ENCODE assay signal across 16 cellular contexts in the genomic region with DNA sequence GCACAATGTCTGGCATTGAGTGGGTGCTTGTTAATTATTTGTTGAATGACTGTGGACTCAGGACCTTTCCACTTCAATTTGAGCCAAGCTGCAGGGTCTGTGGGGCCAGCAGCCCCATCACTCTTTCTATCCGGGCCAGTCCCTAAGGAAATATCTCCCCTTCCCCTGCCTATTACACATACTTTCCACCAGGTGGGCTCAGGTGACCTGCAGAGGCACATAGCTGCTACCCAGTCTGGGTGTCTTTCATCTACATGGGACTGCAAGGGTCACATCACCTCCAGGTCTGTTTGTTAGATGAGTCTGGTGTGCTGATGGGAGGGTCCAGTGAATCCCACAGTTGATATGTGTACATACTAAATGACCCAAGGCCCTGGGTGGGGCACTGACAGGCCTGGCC. TPM values are rescaled to one million over a fixed set of nuclear protein-coding genes. Genes with fewer than 3 reads are reported as not detected.
A peak's percentile ranks its signal among the peaks of the same experiment; 100 is the strongest.
DNase-seq lines count a peak whose midpoint lies in the region; ATAC-seq and TF ChIP-seq lines count a peak whose summit lies in the region.
"Had no signal": no experiment of that assay in that cellular context is flagged by ENCODE, and none has a peak within 500 bp of the region (broad histone marks: within the 10 kb centered on the region; RNA-seq: fewer than 3 reads in every experiment).

No MANE protein-coding gene starts in this region.

- no peak overlapping the region for H3K4me3 ChIP-seq in HCT116 (replicated peaks in 1 of 2; ENCODE audit: low read depth in 1 of 2, low read length in 2 of 2)
- no peak overlapping the region for H3K4me3 ChIP-seq in hepatocyte
- no peak overlapping the region for H3K4me3 ChIP-seq in thyroid gland (replicated peaks in 1 of 3)
- H3K4me3 ChIP-seq: body of pancreas, gastrocnemius medialis, SJSA1, thoracic aorta had no signal

- H4K20me1 ChIP-seq in HCT116 (ENCODE audit: insufficient read depth) (no peaks in the 10 kb centered on the region), hepatocyte (ENCODE audit: insufficient read depth, poor library complexity, severe bottlenecking) (no peaks in the 10 kb centered on the region)

- H2AFZ ChIP-seq in HCT116 (ENCODE audit: low read depth, low read length, poor library complexity, severe bottlenecking) (no peak overlapping the region), hepatocyte (no peak overlapping the region)

- DNase-seq in 8988T (peak; percentile 53), HCT116 (ENCODE audit: low read depth, low spot score) (no peak), hepatocyte (ENCODE audit: low spot score) (peak; percentile 28), thyroid gland (no peak), occipital lobe (lab: John Stamatoyannopoulos, UW) (no peak)
- DNase-seq: activated naive CD4-positive, alpha-beta T cell; body of pancreas; DMS153; gastrocnemius medialis; NCI-H1436 treated with DMSO at 0.1 percent for 48 hours; NCI-H82 had no signal

- no peaks in the 10 kb centered on the region for H3K4me1 ChIP-seq in HCT116 (ENCODE audit: control insufficient read depth in 1 of 2, insufficient read depth in 2 of 2, low read length in 2 of 2)
- no peaks in the 10 kb centered on the region for H3K4me1 ChIP-seq in hepatocyte (ENCODE audit: insufficient read depth)
- peaks cover 0 to 12% of the 10 kb centered on the region in 2 donors for H3K4me1 ChIP-seq in thyroid gland
- H3K4me1 ChIP-seq: body of pancreas, SJSA1 had no signal

- POLR2A ChIA-PET in HCT116 (lab: Charles Lee) = no interaction called here

- no peaks in the 10 kb centered on the region for H3K9me2 ChIP-seq in HCT116 (ENCODE audit: insufficient read depth)
- H3K9me2 ChIP-seq in hepatocyte (replicated peaks; ENCODE audit: insufficient read depth) = no peaks in the 10 kb centered on the region

- ATAC-seq in HCT116 (peak; percentile 71), HG03521 (IDR thresholded peaks at IDR 0.05; ENCODE audit: unreplicated experiment) (no peak), GM18870 (IDR thresholded peaks at IDR 0.05; ENCODE audit: unreplicated experiment) (no peak)
- ATAC-seq: body of pancreas, gastrocnemius medialis had no signal

- peaks cover 31 to 53% of the 10 kb centered on the region in 2 experiments for H3K36me3 ChIP-seq in HCT116 (ENCODE audit: control insufficient read depth in 1 of 2, insufficient read depth in 2 of 2, low read length in 2 of 2)
- no peaks in the 10 kb centered on the region for H3K36me3 ChIP-seq in hepatocyte (replicated peaks; ENCODE audit: insufficient read depth, low read depth)
- H3K36me3 ChIP-seq in thyroid gland = peaks cover 6 to 16% of the 10 kb centered on the region in 2 donors
- H3K36me3 ChIP-seq: gastrocnemius medialis had no signal

- no peak overlapping the region for H3K9ac ChIP-seq in HCT116 (ENCODE audit: low read length)

- TF ChIP-seq RAD21 in HCT116 (IDR thresholded peaks at IDR 0.05; ENCODE audit: low read depth) = peak; percentile 46

- no peak for TF ChIP-seq POLR2A in HCT116 (IDR thresholded peaks at IDR 0.05; ENCODE audit: borderline replicate concordance, extremely low read depth, insufficient read depth, insufficient read length)
- no peak for TF ChIP-seq POLR2A in thyroid gland (IDR thresholded peaks at IDR 0.05)

- H3K4me2 ChIP-seq in HCT116 (ENCODE audit: low read length) (no peak overlapping the region), hepatocyte (no peak overlapping the region)

- H3K27me3 ChIP-seq in HCT116 (ENCODE audit: insufficient read depth, low read length) (no peaks in the 10 kb centered on the region), hepatocyte (no peaks in the 10 kb centered on the region), thyroid gland (no peaks in the 10 kb centered on the region)
- H3K27me3 ChIP-seq: body of pancreas, gastrocnemius medialis, SJSA1 had no signal

- CTCF ChIA-PET in HCT116 (lab: Charles Lee) = interaction anchor here (0.9 kb wide), 1 partner anchor 8 kb away, joined by 4 read pairs; no protein-coding TSS in a partner anchor

- no TSS peak for BruUV-seq in HCT116 (replicated peaks; lab: Mats Ljungman, UMichigan)

- H3K79me2 ChIP-seq in HCT116 (ENCODE audit: insufficient read depth, low read length) (peaks cover 14% of the 10 kb centered on the region; the same call in 1 of the 2 replicates), hepatocyte (no peaks in the 10 kb centered on the region)

- intact Hi-C loops in HCT116 (cut with micrococcal nuclease) (no loop called here), thyroid gland (cut with DNase I) (no loop called here)

- RAD21 ChIA-PET in HCT116 (lab: Charles Lee; ENCODE audit: low non-redundant PET in 1 of 2, low total read pairs in 2 of 2, uncharacterized antibody in 2 of 2, unreplicated experiment in 2 of 2) = interaction anchor here in 1 of 2 experiments (0.6 kb wide), 1 partner anchor 120 kb away, joined by 3 read pairs; no protein-coding TSS in a partner anchor

- TF ChIP-seq CTCF in HCT116 (IDR thresholded peaks at IDR 0.05 in 2 of 3, conservative IDR thresholded peaks at IDR 0.05 in 1 of 3; ENCODE audit: borderline replicate concordance in 1 of 3, insufficient read depth in 1 of 3, low read depth in 2 of 3, low read length in 2 of 3) = peak in 2 of 3 experiments; percentile 57 to 58; a peak in 4 of 6 replicates
- peak; percentile 40 for TF ChIP-seq CTCF in VCaP (conservative IDR thresholded peaks at IDR 0.05)
- TF ChIP-seq CTCF in hepatocyte (IDR thresholded peaks at IDR 0.05; ENCODE audit: poor library complexity) = peak; percentile 19
- TF ChIP-seq CTCF in thyroid gland (IDR thresholded peaks at IDR 0.05) = no peak

- H3K9me3 ChIP-seq in HCT116 (ENCODE audit: control insufficient read depth in 1 of 2, insufficient read depth in 1 of 2, low read depth in 1 of 2, low read length in 2 of 2) = no peaks in the 10 kb centered on the region
- H3K9me3 ChIP-seq in hepatocyte (ENCODE audit: low read depth) = no peaks in the 10 kb centered on the region
- H3K9me3 ChIP-seq in thyroid gland = no peaks in the 10 kb centered on the region
- H3K9me3 ChIP-seq: body of pancreas, gastrocnemius medialis, SJSA1, thoracic aorta had no signal

- 32% methylated on average over 1 of the region's 1 CpG for WGBS in hepatocyte (ENCODE audit: low lambda C conversion rate, missing lambda C conversion rate)
- 29 to 31% methylated on average over 1 of the region's 1 CpG for WGBS in thyroid gland, 2 donors

- H3K27ac ChIP-seq in HCT116 (ENCODE audit: low read depth, low read length) (no peak overlapping the region), VCaP (no peak overlapping the region), hepatocyte (no peak overlapping the region), thyroid gland (no peak overlapping the region)
- H3K27ac ChIP-seq: body of pancreas, gastrocnemius medialis, SJSA1, thoracic aorta had no signal

TF ChIP-seq in HCT116, 20 proteins besides CTCF, POLR2A, EP300 and RAD21:
- TF ChIP-seq EGR1 (IDR thresholded peaks at IDR 0.05; ENCODE audit: low read depth) (no peak), TCF7L2 (IDR thresholded peaks at IDR 0.05; ENCODE audit: borderline replicate concordance, extremely low read depth, insufficient read depth, insufficient read length) (no peak), ZFX (IDR thresholded peaks at IDR 0.05) (no peak), JUND (IDR thresholded peaks at IDR 0.05) (no peak), MAX (IDR thresholded peaks at IDR 0.05) (no peak), SRF (IDR thresholded peaks at IDR 0.05; ENCODE audit: low read depth) (no peak), FOSL1 (IDR thresholded peaks at IDR 0.05; ENCODE audit: low read depth) (no peak), EZH2 (IDR thresholded peaks at IDR 0.05) (no peak), SIN3A (IDR thresholded peaks at IDR 0.05; ENCODE audit: low read depth) (no peak), YY1 (IDR thresholded peaks at IDR 0.05; ENCODE audit: extremely low read depth, insufficient replicate concordance, low read depth, low read length) (no peak)

RNA-seq across cellular contexts. Expression of gene KDM4A, which starts 59.6 kb away (rescaled TPM):
- total RNA-seq in HCT116 (2021; ENCODE audit: unreplicated experiment) (46.9 TPM), hepatocyte (35.5 and 51.5 TPM in 2 replicates), thyroid gland (10 to 100 TPM; 28.2 to 50.8 (median 38.0) TPM), occipital lobe (51.2 TPM)
- polyA plus RNA-seq in HCT116 (2012) = 33.1 and 43.6 TPM in 2 replicates
- polyA plus RNA-seq in hepatocyte = 22.4 and 24.7 TPM in 2 replicates

RNA-seq across cellular contexts. Expression of gene PTPRF, which starts 59.7 kb away (rescaled TPM):
- total RNA-seq in HCT116 (2021; ENCODE audit: unreplicated experiment) = 224 TPM
- 217 and 285 TPM in 2 replicates for polyA plus RNA-seq in HCT116 (2012)
- 75.7 and 115 TPM in 2 replicates for total RNA-seq in hepatocyte
- 84.6 and 96.0 TPM in 2 replicates for polyA plus RNA-seq in hepatocyte
- total RNA-seq in thyroid gland = 10 to 100 TPM; 53.2 to 80.6 (median 71.7) TPM
- 37.6 TPM for total RNA-seq in occipital lobe

Comparison
In these comparisons a context has a peak if more than half of its experiments do, and no peak if none do; other contexts are left out.
1. DNase-seq: peak in 8988T (single experiment) and hepatocyte (single experiment); none in HCT116 (single experiment), thyroid gland (0 of 2) and occipital lobe (single experiment).
2. CTCF ChIP-seq: peak in HCT116 (2 of 3), VCaP (single experiment) and hepatocyte (single experiment); none in thyroid gland (0 of 6).